In genomic region chr4:111031180-111031579, GRCh38 we compare ENCODE assay signal across 25 cellular contexts.
A peak's percentile ranks its signal among the peaks of the same experiment; 100 is the strongest.
DNase-seq lines count a peak whose midpoint lies in the region; ATAC-seq, FAIRE-seq and TF ChIP-seq lines count a peak whose summit lies in the region.
"Had no signal": no experiment of that assay in that cellular context is flagged by ENCODE, and none has a peak within 500 bp of the region (broad histone marks: within the 10 kb centered on the region; RNA-seq: fewer than 3 reads in every experiment).

No MANE protein-coding gene starts in this region.

- H2AFZ ChIP-seq in GM23338 (no peak overlapping the region), astrocyte (ENCODE audit: low read depth, low read length) (no peak overlapping the region)

- H3K79me2 ChIP-seq in GM23338 (replicated peaks; ENCODE audit: insufficient read depth): no peaks in the 10 kb centered on the region
- H3K79me2 ChIP-seq in astrocyte (ENCODE audit: insufficient read depth, low read length): no peaks in the 10 kb centered on the region

- H3K9me3 Mint-ChIP-seq in GM23338 (peaks cover 3% of the 10 kb centered on the region; the same call in 1 of the 3 replicates), astrocyte (ENCODE audit: unreplicated experiment) (peaks cover 5% of the 10 kb centered on the region)

- H3K27ac ChIP-seq in GM23338 (ENCODE audit: low read depth) (no peak overlapping the region), astrocyte (ENCODE audit: low read depth, low read length) (no peak overlapping the region), foreskin keratinocyte (no peak overlapping the region), dorsolateral prefrontal cortex (no peak overlapping the region)
- H3K27ac ChIP-seq: HL-60 had no signal

- H3K4me1 Mint-ChIP-seq in GM23338 (peaks cover 9% of the 10 kb centered on the region; the same call in 2 of the 3 replicates), astrocyte (ENCODE audit: low read depth, unreplicated experiment) (peaks cover 37% of the 10 kb centered on the region)
- H3K4me1 Mint-ChIP-seq: B cell; CD4-positive, CD25-positive, alpha-beta regulatory T cell had no signal

- H3K9me3 ChIP-seq in astrocyte (ENCODE audit: insufficient read depth, low read depth, low read length): no peaks in the 10 kb centered on the region

- H3K4me1 ChIP-seq in GM23338 (ENCODE audit: insufficient read depth) (no peaks in the 10 kb centered on the region), astrocyte (ENCODE audit: insufficient read depth, low read length) (no peaks in the 10 kb centered on the region), foreskin keratinocyte (no peaks in the 10 kb centered on the region)

- H3K27me3 Mint-ChIP-seq in GM23338 (ENCODE audit: insufficient read depth, low read depth, poor library complexity): no peaks in the 10 kb centered on the region
- H3K27me3 Mint-ChIP-seq in astrocyte (ENCODE audit: low read depth, unreplicated experiment): no peaks in the 10 kb centered on the region
- H3K27me3 Mint-ChIP-seq: B cell; CD4-positive, CD25-positive, alpha-beta regulatory T cell had no signal

- peak; percentile 45 for DNase-seq in AG10803 (ENCODE audit: low read depth)
- no peak for DNase-seq in GM23338 (ENCODE audit: low spot score)
- peak; percentile 9 for DNase-seq in astrocyte (ENCODE audit: low read depth)
- peak; percentile 29 to 66 for DNase-seq in foreskin keratinocyte
- no peak for DNase-seq in NCI-H2107 (lab: John Stamatoyannopoulos, UW)
- no peak for DNase-seq in dorsolateral prefrontal cortex
- DNase-seq: Calu3; CD4-positive, CD25-positive, alpha-beta regulatory T cell; MV-4-11; NCI-H1417; NCI-H187 treated with DMSO at 0.1 percent for 48 hours; NCI-H2171; NCI-H446 treated with DMSO at 0.1 percent for 48 hours; NCI-H774; PC-3; SW 1271 had no signal

- H3K36me3 ChIP-seq in GM23338 (ENCODE audit: insufficient read depth) (no peaks in the 10 kb centered on the region), astrocyte (ENCODE audit: insufficient read depth, low read length) (no peaks in the 10 kb centered on the region)

- H3K36me3 Mint-ChIP-seq in GM23338 (ENCODE audit: low read depth) (no peaks in the 10 kb centered on the region), astrocyte (ENCODE audit: low read depth, unreplicated experiment) (no peaks in the 10 kb centered on the region)
- H3K36me3 Mint-ChIP-seq: CD4-positive, CD25-positive, alpha-beta regulatory T cell had no signal

- H3K27ac Mint-ChIP-seq in GM23338: 0 out of 2 replicates have a peak overlapping the region, but pooled peaks have one; percentile 15
- H3K27ac Mint-ChIP-seq in astrocyte (ENCODE audit: unreplicated experiment): peak overlapping the region; percentile 71
- H3K27ac Mint-ChIP-seq: B cell; CD4-positive, CD25-positive, alpha-beta regulatory T cell had no signal

- no peak for TF ChIP-seq CTCF in AG10803 (conservative IDR thresholded peaks at IDR 0.05; ENCODE audit: low read length)
- TF ChIP-seq CTCF in GM23338 (conservative IDR thresholded peaks at IDR 0.05; ENCODE audit: low read depth in 2 of 2): no peak
- TF ChIP-seq CTCF in astrocyte (IDR thresholded peaks at IDR 0.05; ENCODE audit: insufficient read depth, low read depth, low read length): no peak
- TF ChIP-seq CTCF in foreskin keratinocyte (conservative IDR thresholded peaks at IDR 0.05): no peak
- no peak for TF ChIP-seq CTCF in dorsolateral prefrontal cortex (IDR thresholded peaks at IDR 0.05 in 54 of 56, conservative IDR thresholded peaks at IDR 0.05 in 2 of 56; ENCODE audit: low read depth in 1 of 56, partially characterized antibody in 56 of 56)

- peak; percentile 9 for FAIRE-seq in astrocyte (lab: Jason Lieb, UNC)
- FAIRE-seq: A204.1, G401.6, GM12891, GM18507, H54 had no signal

- intact Hi-C loops in dorsolateral prefrontal cortex (cut with DNase I): no loop called here

- no peaks in the 10 kb centered on the region for H3K9me2 ChIP-seq in GM23338 (ENCODE audit: insufficient read depth)

- no peaks in the 10 kb centered on the region for H3K27me3 ChIP-seq in GM23338 (ENCODE audit: insufficient read depth)
- H3K27me3 ChIP-seq in astrocyte (ENCODE audit: insufficient read depth, low read length): no peaks in the 10 kb centered on the region
- no peaks in the 10 kb centered on the region for H3K27me3 ChIP-seq in foreskin keratinocyte
- H3K27me3 ChIP-seq in dorsolateral prefrontal cortex: no peaks in the 10 kb centered on the region

- no peak overlapping the region for H3K9ac ChIP-seq in astrocyte (ENCODE audit: low read length)

- no peaks in the 10 kb centered on the region for H4K20me1 ChIP-seq in GM23338 (replicated peaks; ENCODE audit: insufficient read depth)
- H4K20me1 ChIP-seq in astrocyte (ENCODE audit: insufficient read depth, low read length): no peaks in the 10 kb centered on the region

- H3K4me2 ChIP-seq in GM23338: no peak overlapping the region
- no peak overlapping the region for H3K4me2 ChIP-seq in astrocyte (ENCODE audit: low read length)

- no peak for ATAC-seq in GM23338
- ATAC-seq in foreskin keratinocyte: peak; percentile 76
- ATAC-seq in HG03342 (IDR thresholded peaks at IDR 0.05; ENCODE audit: unreplicated experiment): no peak
- ATAC-seq in GM19397 (IDR thresholded peaks at IDR 0.05; ENCODE audit: unreplicated experiment): no peak
- ATAC-seq: PC-3 had no signal

- no peaks in the 10 kb centered on the region for H3F3A ChIP-seq in GM23338 (replicated peaks; ENCODE audit: low read depth)

- H3K4me3 Mint-ChIP-seq in GM23338 (no peak overlapping the region), astrocyte (ENCODE audit: unreplicated experiment) (no peak overlapping the region)
- H3K4me3 Mint-ChIP-seq: B cell; CD4-positive, CD25-positive, alpha-beta regulatory T cell had no signal

- H3K4me3 ChIP-seq in AG10803 (ENCODE audit: low read length) (no peak overlapping the region), GM23338 (no peak overlapping the region), astrocyte (ENCODE audit: insufficient read depth, low read depth, low read length) (no peak overlapping the region), dorsolateral prefrontal cortex (no peak overlapping the region)

TF ChIP-seq in GM23338, 12 proteins besides CTCF, POLR2A, EP300 and RAD21 (continues in another document):
- no peak for TF ChIP-seq ZNF114 (CRISPR knock-in tag; IDR thresholded peaks at IDR 0.05)
- no peak for TF ChIP-seq ETS1 (IDR thresholded peaks at IDR 0.05)
- no peak for TF ChIP-seq EZH2 (IDR thresholded peaks at IDR 0.05; ENCODE audit: low read depth, unreplicated experiment)
- TF ChIP-seq CREB1 (CRISPR knock-in tag; IDR thresholded peaks at IDR 0.05; ENCODE audit: low read depth): no peak
- TF ChIP-seq JUNB (IDR thresholded peaks at IDR 0.05; ENCODE audit: unreplicated experiment): no peak
- TF ChIP-seq EZH2phosphoT487 (IDR thresholded peaks at IDR 0.05; ENCODE audit: unreplicated experiment): no peak
- no peak for TF ChIP-seq REST (IDR thresholded peaks at IDR 0.05; ENCODE audit: unreplicated experiment)
- TF ChIP-seq NANOG (IDR thresholded peaks at IDR 0.05; ENCODE audit: borderline replicate concordance): no peak

Comparison
In these comparisons a context has a peak if more than half of its experiments do, and no peak if none do; other contexts are left out.
1. DNase-seq: peak in AG10803 (single experiment), astrocyte (single experiment) and foreskin keratinocyte (2 of 2); none in GM23338 (single experiment), NCI-H2107 (single experiment) and dorsolateral prefrontal cortex (0 of 10).